Comparison of ENCODE assay signal across 1 cellular context in the genomic region with DNA sequence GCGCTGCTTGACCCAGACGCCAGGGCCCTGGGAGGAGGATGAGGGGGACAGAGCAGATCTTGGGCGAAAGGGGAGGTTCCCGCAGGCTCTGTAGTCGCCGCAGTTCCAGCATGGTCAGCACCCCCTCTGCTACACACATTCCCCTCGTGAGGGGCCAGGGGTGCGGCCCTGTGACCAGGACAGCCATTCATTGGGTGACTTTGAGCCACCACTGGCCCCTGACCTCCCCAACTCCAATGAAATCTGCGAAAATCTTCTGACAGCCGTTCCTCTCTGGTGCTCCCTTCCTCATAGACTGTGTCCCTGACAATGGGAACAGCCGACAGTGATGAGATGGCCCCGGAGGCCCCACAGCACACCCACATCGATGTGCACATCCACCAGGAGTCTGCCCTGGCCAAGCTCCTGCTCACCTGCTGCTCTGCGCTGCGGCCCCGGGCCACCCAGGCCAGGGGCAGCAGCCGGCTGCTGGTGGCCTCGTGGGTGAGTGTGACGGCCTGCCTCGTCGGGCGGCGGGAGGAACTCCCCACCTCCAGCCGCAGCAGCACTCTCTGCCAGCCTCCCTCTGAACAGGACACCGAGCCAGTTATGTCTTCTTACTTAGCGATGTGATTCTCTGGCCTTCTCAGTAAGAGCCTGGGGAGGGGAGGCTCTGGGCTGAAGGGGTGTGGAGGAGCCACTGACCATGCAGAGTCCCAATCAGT.
TF ChIP-seq lines count a peak whose summit lies in the region.

No MANE protein-coding gene starts in this region.

TF ChIP-seq in K562, 482 proteins besides CTCF, POLR2A, EP300 and RAD21:
- TF ChIP-seq, protein P1, sequence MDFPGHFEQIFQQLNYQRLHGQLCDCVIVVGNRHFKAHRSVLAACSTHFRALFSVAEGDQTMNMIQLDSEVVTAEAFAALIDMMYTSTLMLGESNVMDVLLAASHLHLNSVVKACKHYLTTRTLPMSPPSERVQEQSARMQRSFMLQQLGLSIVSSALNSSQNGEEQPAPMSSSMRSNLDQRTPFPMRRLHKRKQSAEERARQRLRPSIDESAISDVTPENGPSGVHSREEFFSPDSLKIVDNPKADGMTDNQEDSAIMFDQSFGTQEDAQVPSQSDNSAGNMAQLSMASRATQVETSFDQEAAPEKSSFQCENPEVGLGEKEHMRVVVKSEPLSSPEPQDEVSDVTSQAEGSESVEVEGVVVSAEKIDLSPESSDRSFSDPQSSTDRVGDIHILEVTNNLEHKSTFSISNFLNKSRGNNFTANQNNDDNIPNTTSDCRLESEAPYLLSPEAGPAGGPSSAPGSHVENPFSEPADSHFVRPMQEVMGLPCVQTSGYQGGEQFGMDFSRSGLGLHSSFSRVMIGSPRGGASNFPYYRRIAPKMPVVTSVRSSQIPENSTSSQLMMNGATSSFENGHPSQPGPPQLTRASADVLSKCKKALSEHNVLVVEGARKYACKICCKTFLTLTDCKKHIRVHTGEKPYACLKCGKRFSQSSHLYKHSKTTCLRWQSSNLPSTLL (IDR thresholded peaks at IDR 0.05): no peak
- TF ChIP-seq E2F6 (IDR thresholded peaks at IDR 0.05; ENCODE audit: borderline replicate concordance in 1 of 2, extremely low read depth in 1 of 2, insufficient read depth in 1 of 2, insufficient read length in 1 of 2, low read depth in 1 of 2, low read length in 1 of 2, poor library complexity in 1 of 2, severe bottlenecking in 1 of 2): peak in 1 of 2 experiments; percentile 9
TF ChIP-seq in K562: peak in this region for 1.
